Comparison of ENCODE assay signal across 17 cellular contexts in the genomic region with DNA sequence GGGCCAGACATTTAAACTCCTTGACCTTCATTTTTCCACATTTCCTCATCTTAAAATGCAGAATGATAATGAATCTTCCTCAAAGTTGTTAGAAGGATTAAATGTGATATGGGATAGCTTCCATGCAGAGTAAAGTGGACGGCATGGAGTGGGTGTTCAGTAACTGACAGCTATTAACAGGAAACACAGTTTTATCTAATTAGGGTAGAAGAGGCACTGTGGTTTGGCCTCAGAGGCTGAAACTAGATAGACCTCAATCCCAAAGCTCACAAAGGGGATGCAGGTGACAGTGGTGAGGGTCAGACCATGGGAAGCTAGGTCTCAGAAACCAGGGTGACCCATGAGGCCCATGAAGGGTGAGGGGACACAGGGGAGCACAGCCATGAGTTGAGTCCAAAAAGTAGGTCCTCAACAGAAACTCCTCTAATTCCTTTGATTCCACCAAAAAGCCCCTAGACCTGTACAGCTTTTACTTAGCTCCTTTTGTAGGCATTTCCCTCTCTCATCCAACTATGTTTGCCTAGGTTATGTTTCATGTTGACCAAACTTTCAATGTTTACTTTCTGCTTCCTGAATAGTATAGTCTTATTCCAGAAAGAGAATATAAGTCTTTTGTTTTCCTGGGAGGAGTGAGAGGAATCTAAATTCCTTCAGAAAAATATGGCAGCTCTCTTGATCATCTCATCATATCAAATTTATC. TPM values are rescaled to one million over a fixed set of nuclear protein-coding genes. Genes with fewer than 3 reads are reported as not detected.
DNase-seq lines count a peak whose midpoint lies in the region; ATAC-seq and TF ChIP-seq lines count a peak whose summit lies in the region.
"Had no signal": no experiment of that assay in that cellular context is flagged by ENCODE, and none has a peak within 500 bp of the region (broad histone marks: within the 10 kb centered on the region; RNA-seq: fewer than 3 reads in every experiment).

No MANE protein-coding gene starts in this region.

- peaks cover 43% of the 10 kb centered on the region for H3K4me1 ChIP-seq in KMS-11 (ENCODE audit: low read depth, poor library complexity, severe bottlenecking)
- H3K4me1 ChIP-seq in mucosa of descending colon (ENCODE audit: low read depth): peaks cover 11% of the 10 kb centered on the region
- H3K4me1 ChIP-seq: Peyer's patch, tibial artery had no signal

- H2AFZ ChIP-seq in KMS-11 (ENCODE audit: low read depth): no peak overlapping the region

- H3K36me3 ChIP-seq in KMS-11 (ENCODE audit: insufficient read depth): no peaks in the 10 kb centered on the region
- no peaks in the 10 kb centered on the region for H3K36me3 ChIP-seq in mucosa of descending colon (ENCODE audit: low read depth)
- H3K36me3 ChIP-seq: cardiac muscle cell, Peyer's patch, tibial artery had no signal

- H3K4me3 ChIP-seq in KMS-11 (IDR thresholded peaks at IDR 0.05; ENCODE audit: insufficient read depth, low read depth, low read length): no peak overlapping the region
- no peak overlapping the region for H3K4me3 ChIP-seq in mucosa of descending colon
- H3K4me3 ChIP-seq: cardiac muscle cell, dorsolateral prefrontal cortex, Peyer's patch, smooth muscle cell, tibial artery had no signal

- H3K27me3 ChIP-seq in KMS-11 (ENCODE audit: insufficient read depth, low read depth): no peaks in the 10 kb centered on the region
- H3K27me3 ChIP-seq: cardiac muscle cell, dorsolateral prefrontal cortex, Peyer's patch, tibial artery had no signal

- H3K4me2 ChIP-seq in KMS-11: peak overlapping the region; percentile 26; the same call in 1 of the 2 replicates
- H3K4me2 ChIP-seq: smooth muscle cell had no signal

- no peaks in the 10 kb centered on the region for H3K79me2 ChIP-seq in KMS-11 (ENCODE audit: insufficient read depth, low read depth)

- intact Hi-C loops in mucosa of descending colon (cut with DNase I, micrococcal nuclease): no loop called here

- peak; percentile 76 for ATAC-seq in GM18909 (IDR thresholded peaks at IDR 0.05; ENCODE audit: poor library complexity, unreplicated experiment)
- peak; percentile 68 for ATAC-seq in GM21825 (IDR thresholded peaks at IDR 0.05; ENCODE audit: unreplicated experiment)
- peak; percentile 33 for ATAC-seq in mucosa of descending colon
- no peak for ATAC-seq in stimulated activated naive CD8-positive, alpha-beta T cell treated with anti-CD3 and anti-CD28 coated beads, Interleukin-15, Interleukin-2, amounts not matched to agents 100 U/mL and 50 U/mL, for 24 hours
- ATAC-seq: naive thymus-derived CD8-positive, alpha-beta T cell; stimulated activated effector memory CD8-positive, alpha-beta T cell treated with anti-CD3 and anti-CD28 coated beads, Interleukin-12 subunit alpha, Interleukin-12 subunit beta, amount 100 ng/mL, for 72 hours had no signal

- H4K20me1 ChIP-seq in KMS-11 (ENCODE audit: insufficient read depth): no peaks in the 10 kb centered on the region

- DNase-seq in mucosa of descending colon: no peak
- no peak for DNase-seq in stimulated activated CD4-positive, alpha-beta T cell treated with anti-CD3 and anti-CD28 coated beads, Interleukin-4, amount 100 ng/mL, for 24 hours
- DNase-seq in stimulated activated naive CD8-positive, alpha-beta T cell treated with anti-CD3 and anti-CD28 coated beads, Interleukin-15, Interleukin-2, amounts not matched to agents 100 U/mL and 50 U/mL, for 24 hours: no peak
- DNase-seq in NCI-H1105 treated with DMSO at 0.1 percent for 48 hours (lab: John Stamatoyannopoulos, UW): no peak
- DNase-seq: dorsolateral prefrontal cortex; erythroblast; naive thymus-derived CD8-positive, alpha-beta T cell; NCI-H2107; NCI-H748 treated with DMSO at 0.1 percent for 48 hours; Peyer's patch; tibial artery had no signal

- H3K9me3 ChIP-seq in mucosa of descending colon: no peaks in the 10 kb centered on the region
- H3K9me3 ChIP-seq: Peyer's patch, tibial artery had no signal

- no peak for TF ChIP-seq CTCF in KMS-11 (conservative IDR thresholded peaks at IDR 0.05; ENCODE audit: low read depth, low read length)
- TF ChIP-seq CTCF in mucosa of descending colon (IDR thresholded peaks at IDR 0.05): no peak

- H3K9ac ChIP-seq in KMS-11: no peak overlapping the region

- peak overlapping the region; percentile 21; the same call in 1 of the 2 replicates for H3K27ac ChIP-seq in KMS-11
- H3K27ac ChIP-seq: cardiac muscle cell, dorsolateral prefrontal cortex, Peyer's patch, tibial artery had no signal

RNA-seq across cellular contexts. Expression of a gene that starts 27.9 kb away (rescaled TPM):
- total RNA-seq in mucosa of descending colon: under 1 TPM; 0.38 to 0.63 (median 0.58) TPM
- total RNA-seq: naive thymus-derived CD8-positive, alpha-beta T cell had no signal
